ENCODE assay signal across 9 cellular contexts in the genomic region with DNA sequence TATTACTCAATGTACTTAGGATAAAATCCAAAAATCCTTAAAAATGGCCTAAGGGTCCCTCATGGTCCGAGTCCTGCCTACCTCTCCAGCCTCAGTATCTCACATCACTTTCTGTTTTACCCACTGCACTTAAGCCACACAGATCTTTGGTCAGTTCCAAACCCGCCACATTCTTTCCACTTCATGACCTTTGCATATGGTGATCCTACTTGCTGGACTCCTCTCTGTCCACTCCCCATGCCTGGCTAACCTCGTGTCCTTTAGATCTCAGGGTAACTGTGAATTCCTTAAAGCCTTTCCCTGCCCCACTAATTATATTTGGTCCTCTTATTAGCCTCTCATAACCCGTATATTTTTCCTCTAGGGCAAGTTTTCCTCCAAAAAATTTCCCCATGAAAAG. TPM values are rescaled to one million over a fixed set of nuclear protein-coding genes. Genes with fewer than 3 reads are reported as not detected.
DNase-seq lines count a peak whose midpoint lies in the region; ATAC-seq and TF ChIP-seq lines count a peak whose summit lies in the region.
"Had no signal": no experiment of that assay in that cellular context is flagged by ENCODE, and none has a peak within 500 bp of the region (broad histone marks: within the 10 kb centered on the region; RNA-seq: fewer than 3 reads in every experiment).

No MANE protein-coding gene starts in this region.

- no peak for ATAC-seq in PC-3
- ATAC-seq in HG02840 (IDR thresholded peaks at IDR 0.05; ENCODE audit: low FRiP score, unreplicated experiment) = no peak
- ATAC-seq in GM19324 (IDR thresholded peaks at IDR 0.05; ENCODE audit: low FRiP score, unreplicated experiment) = no peak
- no peak for ATAC-seq in GM19395 (IDR thresholded peaks at IDR 0.05; ENCODE audit: unreplicated experiment)

- peaks cover 24% of the 10 kb centered on the region for H3K36me3 ChIP-seq in PC-3 (ENCODE audit: low read depth, low read length)

- H3K27ac ChIP-seq in PC-3 (ENCODE audit: low read length) = no peak overlapping the region

- peak overlapping the region; percentile 86 for H3K4me2 ChIP-seq in PC-3 (ENCODE audit: low read length)

- H3K9me3 ChIP-seq in PC-3 (ENCODE audit: low read length) = no peaks in the 10 kb centered on the region
- H3K9me3 ChIP-seq: gastroesophageal sphincter had no signal

- CTCF ChIA-PET in PC-3 (lab: Charles Lee) = no interaction called here

- no peaks in the 10 kb centered on the region for H4K20me1 ChIP-seq in PC-3 (ENCODE audit: low read length)

- peaks cover 12% of the 10 kb centered on the region for H3K4me1 ChIP-seq in PC-3 (ENCODE audit: insufficient read depth, low read length)

- POLR2A ChIA-PET in PC-3 (lab: Charles Lee; ENCODE audit: unreplicated experiment) = no interaction called here

- H2AFZ ChIP-seq in PC-3 (ENCODE audit: low read length) = no peak overlapping the region

- intact Hi-C loops in PC-3 (cut with micrococcal nuclease) = loop anchor here (5.0 kb wide), 1 partner anchor 80 kb away; the partner anchor contains the start of gene FNBP4

- H3K9ac ChIP-seq in PC-3 (ENCODE audit: low read length) = peak overlapping the region; percentile 92; the same call in 1 of the 2 replicates

- no TSS peak for BruUV-seq in PC-3 (replicated peaks; lab: Mats Ljungman, UMichigan)

- DNase-seq in GM12864 (ENCODE audit: low read depth) (no peak), PC-3 (no peak), epithelial cell of proximal tubule (ENCODE audit: low read depth) (no peak), retinal pigment epithelial cell (ENCODE audit: low read depth) (no peak), SIG-M5 (lab: John Stamatoyannopoulos, UW) (no peak)

- H3K27me3 ChIP-seq in PC-3 (ENCODE audit: low read length) = no peaks in the 10 kb centered on the region
- H3K27me3 ChIP-seq: gastroesophageal sphincter had no signal

- H3K4me3 ChIP-seq in GM12864 (ENCODE audit: low read depth, low read length) = peak overlapping the region; percentile 99
- H3K4me3 ChIP-seq in PC-3 (ENCODE audit: low read length) = peak overlapping the region; percentile 85
- peak overlapping the region; percentile 73 for H3K4me3 ChIP-seq in epithelial cell of proximal tubule (ENCODE audit: low read depth, low read length)
- peak overlapping the region; percentile 97 for H3K4me3 ChIP-seq in retinal pigment epithelial cell (ENCODE audit: low read length)

- H3K9me2 ChIP-seq in PC-3 (replicated peaks; ENCODE audit: low read length) = no peaks in the 10 kb centered on the region

- H3K79me2 ChIP-seq in PC-3 (ENCODE audit: low read length) = peaks cover 57% of the 10 kb centered on the region

- no peaks in the 10 kb centered on the region for H3F3A ChIP-seq in PC-3 (ENCODE audit: low read length, unreplicated experiment)

- no peak for TF ChIP-seq CTCF in GM12864 (IDR thresholded peaks at IDR 0.05; ENCODE audit: low read depth, low read length, missing control alignments)
- TF ChIP-seq CTCF in PC-3 (conservative IDR thresholded peaks at IDR 0.05; ENCODE audit: low read depth, low read length) = no peak
- TF ChIP-seq CTCF in epithelial cell of proximal tubule (conservative IDR thresholded peaks at IDR 0.05; ENCODE audit: low read depth, low read length) = no peak
- no peak for TF ChIP-seq CTCF in retinal pigment epithelial cell (conservative IDR thresholded peaks at IDR 0.05; ENCODE audit: low read depth, low read length)

RNA-seq across cellular contexts. Expression of gene NUP160, which starts 1.2 kb away (rescaled TPM):
- 23.0 and 25.9 TPM in 2 replicates for total RNA-seq in PC-3 (2014; rRNA removed)
- 12.3 and 19.9 TPM in 2 replicates for total RNA-seq in epithelial cell of proximal tubule
